Comparison of ENCODE assay signal across 13 cellular contexts in genomic region chr2:145158051-145158586, GRCh38.
A peak's percentile ranks its signal among the peaks of the same experiment; 100 is the strongest.
DNase-seq lines count a peak whose midpoint lies in the region; FAIRE-seq and TF ChIP-seq lines count a peak whose summit lies in the region.
"Had no signal": no experiment of that assay in that cellular context is flagged by ENCODE, and none has a peak within 500 bp of the region (broad histone marks: within the 10 kb centered on the region; RNA-seq: fewer than 3 reads in every experiment).

No MANE protein-coding gene starts in this region.

- H3K9me2 ChIP-seq in hepatocyte (replicated peaks; ENCODE audit: insufficient read depth), result no peaks in the 10 kb centered on the region

- H2AFZ ChIP-seq in hepatocyte, result no peak overlapping the region

- H3K9ac ChIP-seq in adipocyte (ENCODE audit: low read length), result peak overlapping the region; percentile 31

- WGBS in hepatocyte (ENCODE audit: low lambda C conversion rate, missing lambda C conversion rate), result 44% methylated on average over 2 of the region's 2 CpGs

- no peaks in the 10 kb centered on the region for H3K27me3 Mint-ChIP-seq in nephron progenitor cell (ENCODE audit: low read depth, poor library complexity)
- H3K27me3 Mint-ChIP-seq: activated T-helper 17 cell treated with anti-CD3 and anti-CD28 coated beads, Interleukin-2, amount 50 U/mL, for 72 hours; T-cell had no signal

- DNase-seq in HL-60 (ENCODE audit: low read depth in 1 of 2, low spot score in 1 of 2) (peak; percentile 11 to 52), adipocyte (ENCODE audit: low read depth) (peak; percentile 94), hepatocyte (ENCODE audit: low spot score) (peak; percentile 57), stromal cell of bone marrow (ENCODE audit: low read depth) (peak; percentile 78), SW 1271 (lab: John Stamatoyannopoulos, UW) (no peak), frontal cortex (ENCODE audit: low spot score in 2 of 2) (no peak), head of caudate nucleus (no peak), nephron progenitor cell (no peak)
- DNase-seq: glutamatergic neuron, Kasumi-1, T-cell had no signal

- peaks cover 21% of the 10 kb centered on the region for H3K4me1 ChIP-seq in adipocyte (ENCODE audit: control insufficient read depth, insufficient read depth, low read length)
- H3K4me1 ChIP-seq in hepatocyte (ENCODE audit: insufficient read depth), result no peaks in the 10 kb centered on the region

- H3K27ac Mint-ChIP-seq in nephron progenitor cell, result no peak overlapping the region
- H3K27ac Mint-ChIP-seq: activated T-helper 17 cell treated with anti-CD3 and anti-CD28 coated beads, Interleukin-2, amount 50 U/mL, for 72 hours; T-cell had no signal

- H3K27me3 ChIP-seq in HL-60 (ENCODE audit: insufficient read depth, poor library complexity, severe bottlenecking) (no peaks in the 10 kb centered on the region), adipocyte (replicated peaks; ENCODE audit: control insufficient read depth, insufficient read depth, low read length) (no peaks in the 10 kb centered on the region), hepatocyte (no peaks in the 10 kb centered on the region)

- peaks cover 5% of the 10 kb centered on the region for H3K9me3 Mint-ChIP-seq in nephron progenitor cell

- H3K36me3 Mint-ChIP-seq in nephron progenitor cell (ENCODE audit: low read depth), result peaks cover 4% of the 10 kb centered on the region
- H3K36me3 Mint-ChIP-seq: T-cell had no signal

- TF ChIP-seq CTCF in HL-60 (IDR thresholded peaks at IDR 0.05; ENCODE audit: insufficient read depth, low read length), result no peak
- no peak for TF ChIP-seq CTCF in hepatocyte (IDR thresholded peaks at IDR 0.05; ENCODE audit: poor library complexity)
- TF ChIP-seq CTCF in nephron progenitor cell (IDR thresholded peaks at IDR 0.05), result no peak

- FAIRE-seq in frontal cortex (lab: Jason Lieb, UNC), result no peak
- FAIRE-seq: H54 had no signal

- H3K79me2 ChIP-seq in hepatocyte, result no peaks in the 10 kb centered on the region

- H3K4me2 ChIP-seq in hepatocyte, result peak overlapping the region; percentile 14

- H3K36me3 ChIP-seq in adipocyte (ENCODE audit: control insufficient read depth, insufficient read depth, low read length, severe bottlenecking), result no peaks in the 10 kb centered on the region
- no peaks in the 10 kb centered on the region for H3K36me3 ChIP-seq in hepatocyte (replicated peaks; ENCODE audit: insufficient read depth, low read depth)

- H3K4me1 Mint-ChIP-seq in nephron progenitor cell, result peaks cover 21% of the 10 kb centered on the region
- H3K4me1 Mint-ChIP-seq: activated T-helper 17 cell treated with anti-CD3 and anti-CD28 coated beads, Interleukin-2, amount 50 U/mL, for 72 hours; T-cell had no signal

- no peak overlapping the region for H3K4me3 Mint-ChIP-seq in nephron progenitor cell
- H3K4me3 Mint-ChIP-seq: activated T-helper 17 cell treated with anti-CD3 and anti-CD28 coated beads, Interleukin-2, amount 50 U/mL, for 72 hours; T-cell had no signal

- intact Hi-C loops in head of caudate nucleus (cut with DNase I), result no loop called here

- no peak overlapping the region for H3K27ac ChIP-seq in HL-60 (replicated peaks)
- H3K27ac ChIP-seq in hepatocyte, result peak overlapping the region; percentile 5

- H3K9me3 ChIP-seq in adipocyte (ENCODE audit: control insufficient read depth, low read length) (no peaks in the 10 kb centered on the region), hepatocyte (ENCODE audit: low read depth) (no peaks in the 10 kb centered on the region)

- H4K20me1 ChIP-seq in hepatocyte (ENCODE audit: insufficient read depth, poor library complexity, severe bottlenecking), result no peaks in the 10 kb centered on the region

- H3K4me3 ChIP-seq in HL-60 (replicated peaks; ENCODE audit: insufficient read depth, low read length) (no peak overlapping the region), adipocyte (ENCODE audit: low read length) (no peak overlapping the region), hepatocyte (no peak overlapping the region)

Comparison
In these comparisons a context has a peak if more than half of its experiments do, and no peak if none do; other contexts are left out.
1. DNase-seq: peak in HL-60 (2 of 2), adipocyte (single experiment), hepatocyte (single experiment) and stromal cell of bone marrow (single experiment); none in SW 1271 (0 of 2), frontal cortex (0 of 2), head of caudate nucleus (0 of 42) and nephron progenitor cell (single experiment).